ENCODE assay signal across 8 cellular contexts in genomic region chr7:136086712-136087111, GRCh38.
DNase-seq lines count a peak whose midpoint lies in the region; ATAC-seq and TF ChIP-seq lines count a peak whose summit lies in the region.

No MANE protein-coding gene starts in this region.

- ATAC-seq in DND-41 (ENCODE audit: insufficient read depth, low read depth) (peak; percentile 90), GM21367 (IDR thresholded peaks at IDR 0.05; ENCODE audit: unreplicated experiment) (peak; percentile 77), HG03196 (IDR thresholded peaks at IDR 0.05; ENCODE audit: unreplicated experiment) (no peak)

- no peak overlapping the region for H3K9ac ChIP-seq in DND-41 (ENCODE audit: low read depth, low read length)

- H3K79me2 ChIP-seq in DND-41 (ENCODE audit: insufficient read depth, low read length): no peaks in the 10 kb centered on the region
- no peaks in the 10 kb centered on the region for H3K79me2 ChIP-seq in osteoblast (ENCODE audit: insufficient read depth, low read length)

- H3K4me1 ChIP-seq in DND-41 (ENCODE audit: insufficient read depth, low read length): no peaks in the 10 kb centered on the region; the same call in 1 of the 2 replicates
- no peaks in the 10 kb centered on the region for H3K4me1 ChIP-seq in osteoblast (ENCODE audit: insufficient read depth, low read length)

- DNase-seq in DND-41: peak; percentile 13
- peak; percentile 55 for DNase-seq in HuH-7 (ENCODE audit: low spot score)
- peak; percentile 93 for DNase-seq in globus pallidus (ENCODE audit: low spot score)
- DNase-seq in osteoblast (ENCODE audit: insufficient read length, low spot score, missing footprints): peak; percentile 88
- no peak for DNase-seq in UCSD-AML1 (lab: John Stamatoyannopoulos, UW; ENCODE audit: unreplicated experiment)

- TF ChIP-seq CTCF in DND-41 (IDR thresholded peaks at IDR 0.05; ENCODE audit: borderline replicate concordance, extremely low read depth, low read length, poor library complexity, severe bottlenecking) (no peak), WI38 (IDR thresholded peaks at IDR 0.05; ENCODE audit: low read depth, low read length) (no peak), osteoblast (IDR thresholded peaks at IDR 0.05; ENCODE audit: extremely low read depth, low read depth, low read length) (no peak)

- H3K27me3 ChIP-seq in DND-41 (ENCODE audit: insufficient read depth, low read length, poor library complexity) (no peaks in the 10 kb centered on the region), osteoblast (ENCODE audit: insufficient read depth, low read length) (no peaks in the 10 kb centered on the region)

- peak overlapping the region; percentile 32; the same call in 1 of the 2 replicates for H3K4me2 ChIP-seq in DND-41 (ENCODE audit: insufficient read depth, low read length)
- H3K4me2 ChIP-seq in osteoblast (ENCODE audit: insufficient read depth, low read length): peak overlapping the region; percentile 83

- no peaks in the 10 kb centered on the region for H3K36me3 ChIP-seq in DND-41 (ENCODE audit: insufficient read depth, low read length)
- no peaks in the 10 kb centered on the region for H3K36me3 ChIP-seq in osteoblast (ENCODE audit: insufficient read depth, low read length)

- H3K27ac ChIP-seq in DND-41 (ENCODE audit: low read length) (no peak overlapping the region), osteoblast (ENCODE audit: low read depth, low read length) (peak overlapping the region; percentile 37)

- H3K9me3 ChIP-seq in DND-41 (ENCODE audit: insufficient read depth, low read length, severe bottlenecking) (no peaks in the 10 kb centered on the region), osteoblast (ENCODE audit: low read depth, low read length) (no peaks in the 10 kb centered on the region)

- no peaks in the 10 kb centered on the region for H4K20me1 ChIP-seq in DND-41 (ENCODE audit: insufficient read depth, low read length)
- H4K20me1 ChIP-seq in osteoblast (ENCODE audit: insufficient read depth, low read length): no peaks in the 10 kb centered on the region

- H2AFZ ChIP-seq in DND-41 (ENCODE audit: low read depth, low read length) (no peak overlapping the region), osteoblast (ENCODE audit: low read length) (peak overlapping the region; percentile 87)

- H3K4me3 ChIP-seq in DND-41 (ENCODE audit: low read depth in 1 of 2, low read length in 2 of 2) (no peak overlapping the region), WI38 (ENCODE audit: low read depth, low read length) (peak overlapping the region; percentile 52), osteoblast (ENCODE audit: insufficient read depth, low read length) (peak overlapping the region; percentile 68)

Comparison
In these comparisons a context has a peak if more than half of its experiments do, and no peak if none do; other contexts are left out.
1. H3K4me3 ChIP-seq: peak in WI38 (single experiment) and osteoblast (single experiment); none in DND-41 (0 of 2).